In genomic region chr16:22670551-22670970, GRCh38 we compare ENCODE assay signal across 8 cellular contexts.
DNase-seq lines count a peak whose midpoint lies in the region; FAIRE-seq lines count a peak whose summit lies in the region.

No MANE protein-coding gene starts in this region.

- no peaks in the 10 kb centered on the region for H3K9me3 Mint-ChIP-seq in immature natural killer cell

- H3K27ac Mint-ChIP-seq in immature natural killer cell = no peak overlapping the region

- no peaks in the 10 kb centered on the region for H3K27me3 Mint-ChIP-seq in immature natural killer cell (ENCODE audit: low read depth in 3 of 3)

- H3K4me3 Mint-ChIP-seq in immature natural killer cell = no peak overlapping the region

- no peak for FAIRE-seq in GM18507 (lab: Jason Lieb, UNC)

- no peaks in the 10 kb centered on the region for H3K4me1 Mint-ChIP-seq in immature natural killer cell

- H3K36me3 Mint-ChIP-seq in immature natural killer cell = no peaks in the 10 kb centered on the region

- DNase-seq in CMK (ENCODE audit: low read depth) (peak; percentile 21), GM18507 (ENCODE audit: extremely low spot score, insufficient read length, low read depth) (peak; percentile 56), OCI-M1 (lab: John Stamatoyannopoulos, UW) (peak; percentile 85), immature natural killer cell (peak; percentile 6 to 18 (median 8)), NCI-H524 treated with DMSO at 0.1 percent for 48 hours (lab: John Stamatoyannopoulos, UW) (no peak), NCI-H146 (lab: John Stamatoyannopoulos, UW) (no peak), T-helper 9 cell (no peak), AML-193 (lab: John Stamatoyannopoulos, UW) (no peak)

Comparison
In these comparisons a context has a peak if more than half of its experiments do, and no peak if none do; other contexts are left out.
1. DNase-seq: peak in CMK (single experiment), GM18507 (single experiment), OCI-M1 (single experiment) and immature natural killer cell (3 of 3); none in NCI-H524 treated with DMSO at 0.1 percent for 48 hours (single experiment), NCI-H146 (single experiment), T-helper 9 cell (single experiment) and AML-193 (0 of 2).